In genomic region chr16:56998352-56998751, GRCh38 we compare ENCODE assay signal across 20 cellular contexts. TPM values are rescaled to one million over a fixed set of nuclear protein-coding genes. Genes with fewer than 3 reads are reported as not detected.
DNase-seq lines count a peak whose midpoint lies in the region; ATAC-seq, FAIRE-seq and TF ChIP-seq lines count a peak whose summit lies in the region.
"Had no signal": no experiment of that assay in that cellular context is flagged by ENCODE, and none has a peak within 500 bp of the region (broad histone marks: within the 10 kb centered on the region; RNA-seq: fewer than 3 reads in every experiment).

No MANE protein-coding gene starts in this region.

- H3K27ac Mint-ChIP-seq in activated CD8-positive, alpha-beta T cell treated with anti-CD3 and anti-CD28 coated beads for 36 hours, result peak overlapping the region; percentile 99
- H3K27ac Mint-ChIP-seq in activated CD8-positive, alpha-beta T cell treated with anti-CD3 and anti-CD28 coated beads, Interleukin-2, amount 10 ng/mL, durations not matched to agents 7 days and 5 days, result no peak overlapping the region
- H3K27ac Mint-ChIP-seq in HFFc6, result peak overlapping the region; percentile 99; the same call in 1 of the 2 replicates

- H3K27me3 ChIP-seq in K562 (ENCODE audit: control insufficient read depth in 2 of 2, insufficient read depth in 2 of 2, low read length in 2 of 2), result peaks cover 10 to 35% of the 10 kb centered on the region in 2 experiments; a peak in 4 of 5 replicates
- H3K27me3 ChIP-seq in spleen (replicated peaks in 1 of 7), result no peaks in the 10 kb centered on the region
- H3K27me3 ChIP-seq: gastroesophageal sphincter, tibial artery had no signal

- H3K27ac ChIP-seq in K562 (ENCODE audit: extremely low read depth, low read depth, low read length), result no peak overlapping the region
- peak overlapping the region in 6 of 8 donors; percentile 36 to 91 (median 78) for H3K27ac ChIP-seq in spleen
- H3K27ac ChIP-seq: SK-N-MC had no signal

- H3K9me3 Mint-ChIP-seq in activated CD8-positive, alpha-beta T cell treated with anti-CD3 and anti-CD28 coated beads for 36 hours, result peaks cover 4% of the 10 kb centered on the region
- H3K9me3 Mint-ChIP-seq in activated CD8-positive, alpha-beta T cell treated with anti-CD3 and anti-CD28 coated beads, Interleukin-2, amount 10 ng/mL, durations not matched to agents 7 days and 5 days (ENCODE audit: insufficient read depth), result no peaks in the 10 kb centered on the region
- no peaks in the 10 kb centered on the region for H3K9me3 Mint-ChIP-seq in HFFc6

- POLR2A ChIA-PET in activated CD8-positive, alpha-beta T cell treated with anti-CD3 and anti-CD28 coated beads for 36 hours (lab: Charles Lee), result interaction anchor here (1.0 to 21.4 kb wide), 9 partner anchors 8 to 88 kb away, joined by 3 to 367 read pairs (median 7); partner anchors contain the start of gene NLRC5
- POLR2A ChIA-PET in activated CD8-positive, alpha-beta T cell treated with anti-CD3 and anti-CD28 coated beads, Interleukin-2, amount 10 ng/mL, durations not matched to agents 7 days and 5 days (lab: Charles Lee), result interaction anchor here (0.6 to 7.6 kb wide), 4 partner anchors 9 to 24 kb away, joined by 3 to 58 read pairs (median 22); partner anchors contain the start of gene NLRC5
- POLR2A ChIA-PET in K562 (lab: Yijun Ruan, JAX), result interaction anchor here (0.5 kb wide), 1 partner anchor 34 kb away, joined by 3 read pairs; no protein-coding TSS in a partner anchor

- no peak for FAIRE-seq in K562 (lab: Jason Lieb, UNC)
- FAIRE-seq: colon, H54 had no signal

- H3K79me2 ChIP-seq in K562 (ENCODE audit: control insufficient read depth, insufficient read depth, low read length), result no peaks in the 10 kb centered on the region

- TF ChIP-seq RAD21 in K562 (CRISPR knock-in tag; conservative IDR thresholded peaks at IDR 0.05 in 1 of 2, IDR thresholded peaks at IDR 0.05 in 1 of 2), result no peak

- no peak overlapping the region for H3K4me2 ChIP-seq in K562 (ENCODE audit: insufficient read depth, low read length)

- intact Hi-C loops in activated CD8-positive, alpha-beta T cell treated with anti-CD3 and anti-CD28 coated beads for 36 hours (cut with micrococcal nuclease), result no loop called here
- intact Hi-C loops in K562 (cut with micrococcal nuclease) (no loop called here), spleen (cut with DNase I; ENCODE audit: low total_unique reads) (no loop called here), left colon (cut with DNase I, micrococcal nuclease) (no loop called here)

- no peak for TF ChIP-seq POLR2A in K562 (conservative IDR thresholded peaks at IDR 0.05)
- TF ChIP-seq POLR2A in spleen (IDR thresholded peaks at IDR 0.05), result no peak

- H3K4me3 ChIP-seq in K562 (no peak overlapping the region), spleen (no peak overlapping the region)
- H3K4me3 ChIP-seq: gastroesophageal sphincter, lung, SK-N-MC, tibial artery had no signal

- no peaks in the 10 kb centered on the region for H3K9me1 ChIP-seq in K562 (ENCODE audit: control insufficient read depth, insufficient read depth, low read length)

- no peak for DNase-seq in activated CD8-positive, alpha-beta T cell treated with anti-CD3 and anti-CD28 coated beads for 36 hours
- no peak for DNase-seq in activated CD8-positive, alpha-beta T cell treated with anti-CD3 and anti-CD28 coated beads, Interleukin-2, amount 10 ng/mL, durations not matched to agents 7 days and 5 days
- no peak for DNase-seq in HFFc6
- no peak for DNase-seq in K562 (ENCODE audit: extremely low read depth in 1 of 4, low spot score in 3 of 4)
- DNase-seq in spleen, result no peak
- DNase-seq in ureter (ENCODE audit: low spot score), result no peak
- no peak for DNase-seq in left colon
- no peak for DNase-seq in NCI-H187 (lab: John Stamatoyannopoulos, UW)
- DNase-seq: amygdala; NCI-H2029; retina; stimulated activated CD4-positive, alpha-beta T cell treated with anti-CD3 and anti-CD28 coated beads, Interleukin-2, amount 100 ng/mL, for 24 hours; tibial artery had no signal

- TF ChIP-seq EP300 in K562 (IDR thresholded peaks at IDR 0.05; ENCODE audit: low read length), result no peak

- CTCF ChIA-PET in activated CD8-positive, alpha-beta T cell treated with anti-CD3 and anti-CD28 coated beads for 36 hours (lab: Charles Lee), result interaction anchor here (2.9 kb wide), 1 partner anchor 34 kb away, joined by 20 read pairs; no protein-coding TSS in a partner anchor
- CTCF ChIA-PET in activated CD8-positive, alpha-beta T cell treated with anti-CD3 and anti-CD28 coated beads, Interleukin-2, amount 10 ng/mL, durations not matched to agents 7 days and 5 days (lab: Charles Lee), result interaction anchor here (0.7 to 1.4 kb wide), 4 partner anchors 9 to 43 kb away, joined by 3 to 7 read pairs (median 4); no protein-coding TSS in a partner anchor
- CTCF ChIA-PET in K562 (lab: Yijun Ruan, JAX; ENCODE audit: low intra/inter-chr PET ratio), result no interaction called here

- H2AFZ ChIP-seq in K562 (ENCODE audit: low read depth, low read length), result no peak overlapping the region

- in situ Hi-C loops in K562 (cut with MboI), result no loop called here

- no TSS peak for BruUV-seq in K562 (replicated peaks; lab: Mats Ljungman, UMichigan)

- no peak for TF ChIP-seq CTCF in activated CD8-positive, alpha-beta T cell treated with anti-CD3 and anti-CD28 coated beads for 36 hours (IDR thresholded peaks at IDR 0.05)
- TF ChIP-seq CTCF in HFFc6 (IDR thresholded peaks at IDR 0.05), result no peak
- no peak for TF ChIP-seq CTCF in K562 (IDR thresholded peaks at IDR 0.05 in 2 of 3, conservative IDR thresholded peaks at IDR 0.05 in 1 of 3; ENCODE audit: insufficient read depth in 2 of 3, low read depth in 1 of 3, low read length in 3 of 3)
- TF ChIP-seq CTCF in spleen (IDR thresholded peaks at IDR 0.05 in 8 of 11, conservative IDR thresholded peaks at IDR 0.05 in 3 of 11), result no peak

- 0 out of 2 replicates have a peak, but pooled peaks cover 4% of the 10 kb centered on the region for H4K20me1 ChIP-seq in K562 (replicated peaks; ENCODE audit: control insufficient read depth, insufficient read depth, low read length)

- H3K9ac ChIP-seq in K562 (ENCODE audit: insufficient read depth in 1 of 2, low read depth in 2 of 2, low read length in 2 of 2), result no peak overlapping the region

- H3K4me3 Mint-ChIP-seq in activated CD8-positive, alpha-beta T cell treated with anti-CD3 and anti-CD28 coated beads for 36 hours, result peak overlapping the region; percentile 51
- H3K4me3 Mint-ChIP-seq in activated CD8-positive, alpha-beta T cell treated with anti-CD3 and anti-CD28 coated beads, Interleukin-2, amount 10 ng/mL, durations not matched to agents 7 days and 5 days, result no peak overlapping the region
- no peak overlapping the region for H3K4me3 Mint-ChIP-seq in HFFc6

- ATAC-seq in activated CD8-positive, alpha-beta T cell treated with anti-CD3 and anti-CD28 coated beads for 36 hours, result no peak
- no peak for ATAC-seq in activated CD8-positive, alpha-beta T cell treated with anti-CD3 and anti-CD28 coated beads, Interleukin-2, amount 10 ng/mL, durations not matched to agents 7 days and 5 days
- no peak for ATAC-seq in K562
- no peak for ATAC-seq in left colon
- ATAC-seq: gastroesophageal sphincter had no signal

- WGBS in K562 (ENCODE audit: insufficient coverage, low coverage, missing lambda C conversion rate), result 0% methylated on average over 3 of the region's 3 CpGs
- 81 to 92% (median 90%) methylated on average over 3 of the region's 3 CpGs for WGBS in spleen, 5 donors

- H3K9me3 ChIP-seq in K562 (replicated peaks; ENCODE audit: control insufficient read depth, insufficient read depth, low read depth, low read length) (no peaks in the 10 kb centered on the region), spleen (no peaks in the 10 kb centered on the region)
- H3K9me3 ChIP-seq: Caco-2, gastroesophageal sphincter, tibial artery had no signal

- no peaks in the 10 kb centered on the region for H3K27me3 Mint-ChIP-seq in activated CD8-positive, alpha-beta T cell treated with anti-CD3 and anti-CD28 coated beads for 36 hours
- H3K27me3 Mint-ChIP-seq in activated CD8-positive, alpha-beta T cell treated with anti-CD3 and anti-CD28 coated beads, Interleukin-2, amount 10 ng/mL, durations not matched to agents 7 days and 5 days (ENCODE audit: low read depth), result no peaks in the 10 kb centered on the region
- peaks cover 5% of the 10 kb centered on the region for H3K27me3 Mint-ChIP-seq in HFFc6 (ENCODE audit: insufficient read depth)

- peaks cover 92% of the 10 kb centered on the region for H3K4me1 Mint-ChIP-seq in activated CD8-positive, alpha-beta T cell treated with anti-CD3 and anti-CD28 coated beads for 36 hours (ENCODE audit: low read depth)
- peaks cover 94% of the 10 kb centered on the region for H3K4me1 Mint-ChIP-seq in activated CD8-positive, alpha-beta T cell treated with anti-CD3 and anti-CD28 coated beads, Interleukin-2, amount 10 ng/mL, durations not matched to agents 7 days and 5 days (ENCODE audit: low read depth)
- peaks cover 52% of the 10 kb centered on the region for H3K4me1 Mint-ChIP-seq in HFFc6 (ENCODE audit: low read depth)

- peaks cover 61% of the 10 kb centered on the region for H3K36me3 Mint-ChIP-seq in activated CD8-positive, alpha-beta T cell treated with anti-CD3 and anti-CD28 coated beads for 36 hours (ENCODE audit: low read depth)
- peaks cover 81% of the 10 kb centered on the region for H3K36me3 Mint-ChIP-seq in activated CD8-positive, alpha-beta T cell treated with anti-CD3 and anti-CD28 coated beads, Interleukin-2, amount 10 ng/mL, durations not matched to agents 7 days and 5 days (ENCODE audit: low read depth)
- H3K36me3 Mint-ChIP-seq in HFFc6 (ENCODE audit: low read depth), result peaks cover 22% of the 10 kb centered on the region

- H3K36me3 ChIP-seq in K562 (ENCODE audit: control insufficient read depth, insufficient read depth, low read length) (no peaks in the 10 kb centered on the region), spleen (peaks cover 0 to 81% (median 6%) of the 10 kb centered on the region in 6 donors)
- H3K36me3 ChIP-seq: gastroesophageal sphincter, tibial artery had no signal

- H3K4me1 ChIP-seq in K562 (replicated peaks in 1 of 2; ENCODE audit: control insufficient read depth in 2 of 2, insufficient read depth in 2 of 2, low read length in 2 of 2) (no peaks in the 10 kb centered on the region), spleen (peaks cover 52 to 99% (median 87%) of the 10 kb centered on the region in 6 donors)
- H3K4me1 ChIP-seq: Caco-2 had no signal

RNA-seq across cellular contexts. Expression of gene NLRC5, which starts 9.0 kb away (rescaled TPM):
- total RNA-seq in activated CD8-positive, alpha-beta T cell treated with anti-CD3 and anti-CD28 coated beads for 36 hours, result 100 to 1,000 TPM; 135 to 153 TPM
- 100 to 1,000 TPM; 280 to 291 TPM for total RNA-seq in activated CD8-positive, alpha-beta T cell treated with anti-CD3 and anti-CD28 coated beads, Interleukin-2, amount 10 ng/mL, durations not matched to agents 7 days and 5 days
- 10 to 100 TPM; 18.2 to 26.2 (median 21.7) TPM for total RNA-seq in HFFc6 (2021; fragmentation: NEBNext Ultra II Directional; extraction: Animal tissue kit (Norgen Biotek cat#: 25700))
- 0.30 TPM in 1 of 2 replicates, not detected in the other for total RNA-seq in K562 (2011; cell fraction: chromatin; rRNA removed; ENCODE audit: low replicate concordance)
- total RNA-seq in K562 (2011; cell fraction: nucleolus; rRNA removed), result 0.26 and 1.0 TPM in 2 replicates
- not detected in 2 replicates for total RNA-seq in K562 (2011; cell fraction: nucleoplasm; rRNA removed)
- total RNA-seq in K562 (2014; rRNA removed) (0.59 TPM in 1 of 2 replicates, not detected in the other), K562 (2014; rRNA removed; fragmentation: Illumina TruSeq; extraction: Trizol) (0.06 TPM in 1 of 2 replicates, not detected in the other), K562 (2015; rRNA removed; fragmentation: Illumina TruSeq; extraction: Trizol) (not detected in 2 replicates), K562 (2021) (0.71 and 0.89 TPM in 2 replicates), spleen (100 to 1,000 TPM; 206 to 401 (median 237) TPM), ureter (50.1 TPM), left colon (100 to 1,000 TPM in 1 of 2 donors, 10 to 100 TPM in 1; 57.7 to 125 TPM)
- polyA plus RNA-seq in K562 (2011; rRNA removed) (0.26 TPM in 1 of 2 replicates, not detected in the other), K562 (2014; fragmentation: Illumina TruSeq; extraction: Trizol) (not detected in 2 replicates), K562 (2014; fragmentation: Nextera tagmentation; extraction: Ambion mirVana) (not detected), K562 (2014; rRNA removed) (not detected in 2 replicates), spleen (100 to 1,000 TPM in 2 of 3 donors, 10 to 100 TPM in 1; 52.0 to 175 (median 161) TPM)
- 0.03 TPM in 1 of 2 replicates, not detected in the other for polyA plus RNA-seq in K562 (2011; cell fraction: cytosol; rRNA removed)
- 0.11 and 0.18 TPM in 2 replicates for polyA plus RNA-seq in K562 (2011; cell fraction: nucleus; rRNA removed)
- polyA plus RNA-seq in K562 (2012), result 0.12 and 0.29 TPM in 2 replicates
- polyA minus RNA-seq in K562 (2011; rRNA and poly(A)+ RNA removed), result 0.42 TPM in 1 of 2 replicates, not detected in the other
- 1.2 TPM in 1 of 2 replicates, not detected in the other for polyA minus RNA-seq in K562 (2011; cell fraction: cytosol; rRNA and poly(A)+ RNA removed)
- 0.94 TPM in 1 of 2 replicates, not detected in the other for polyA minus RNA-seq in K562 (2011; cell fraction: nucleus; rRNA and poly(A)+ RNA removed)
- polyA plus RNA-seq: neural cell had no signal

RNA-seq across cellular contexts. Expression of gene CETP, which starts 36.6 kb away (rescaled TPM):
- not detected for total RNA-seq in activated CD8-positive, alpha-beta T cell treated with anti-CD3 and anti-CD28 coated beads for 36 hours
- total RNA-seq in activated CD8-positive, alpha-beta T cell treated with anti-CD3 and anti-CD28 coated beads, Interleukin-2, amount 10 ng/mL, durations not matched to agents 7 days and 5 days, result not detected
- not detected for total RNA-seq in HFFc6 (2021; fragmentation: NEBNext Ultra II Directional; extraction: Animal tissue kit (Norgen Biotek cat#: 25700))
- 0.37 TPM in 1 of 2 replicates, not detected in the other for total RNA-seq in K562 (2011; cell fraction: chromatin; rRNA removed; ENCODE audit: low replicate concordance)
- 0.17 TPM in 1 of 2 replicates, not detected in the other for total RNA-seq in K562 (2011; cell fraction: nucleolus; rRNA removed)
- not detected in 2 replicates for total RNA-seq in K562 (2011; cell fraction: nucleoplasm; rRNA removed)
- not detected in 2 replicates for total RNA-seq in K562 (2014; rRNA removed)
- total RNA-seq in K562 (2014; rRNA removed; fragmentation: Illumina TruSeq; extraction: Trizol), result not detected in 2 replicates
- not detected in 2 replicates for total RNA-seq in K562 (2015; rRNA removed; fragmentation: Illumina TruSeq; extraction: Trizol)
- total RNA-seq in K562 (2021), result not detected in 2 replicates
- 0.05 TPM in 1 of 2 replicates, not detected in the other for polyA plus RNA-seq in K562 (2011; rRNA removed)
- 0.06 TPM in 1 of 2 replicates, not detected in the other for polyA plus RNA-seq in K562 (2011; cell fraction: cytosol; rRNA removed)
- polyA plus RNA-seq in K562 (2011; cell fraction: nucleus; rRNA removed), result 0.06 and 0.30 TPM in 2 replicates
- polyA plus RNA-seq in K562 (2012), result 0.06 TPM in 1 of 2 replicates, not detected in the other
- polyA plus RNA-seq in K562 (2014; fragmentation: Illumina TruSeq; extraction: Trizol), result not detected in 2 replicates
- polyA plus RNA-seq in K562 (2014; fragmentation: Nextera tagmentation; extraction: Ambion mirVana), result under 1 TPM in 1 of 2 experiments, not detected in 1; 0.07 TPM
- polyA plus RNA-seq in K562 (2014; rRNA removed), result 0.11 TPM in 1 of 2 replicates, not detected in the other
- polyA minus RNA-seq in K562 (2011; rRNA and poly(A)+ RNA removed), result not detected in 2 replicates
- not detected in 2 replicates for polyA minus RNA-seq in K562 (2011; cell fraction: cytosol; rRNA and poly(A)+ RNA removed)
- polyA minus RNA-seq in K562 (2011; cell fraction: nucleus; rRNA and poly(A)+ RNA removed), result not detected in 2 replicates
- 10 to 100 TPM; 15.4 to 73.8 (median 34.5) TPM for total RNA-seq in spleen
- polyA plus RNA-seq in spleen, result 10 to 100 TPM in 1 of 3 donors, 1 to 10 TPM in 2; 7.6 to 13.8 (median 9.8) TPM
- total RNA-seq in ureter, result 0.42 TPM
- under 1 TPM in 1 of 2 donors, not detected in 1; 0.28 TPM for total RNA-seq in left colon
- total RNA-seq: Caco-2 had no signal
- polyA plus RNA-seq: neural cell had no signal

Comparison
In these comparisons a context has a peak if more than half of its experiments do, and no peak if none do; other contexts are left out.
1. RNA of gene NLRC5, which starts 9.0 kb away (total RNA-seq): 280 to 291 TPM in activated CD8-positive, alpha-beta T cell treated with anti-CD3 and anti-CD28 coated beads, Interleukin-2, amount 10 ng/mL, durations not matched to agents 7 days and 5 days, 206 to 401 TPM in spleen, 135 to 153 TPM in activated CD8-positive, alpha-beta T cell treated with anti-CD3 and anti-CD28 coated beads for 36 hours, 57.7 to 125 TPM in left colon, 50.1 TPM in ureter (single experiment) and 18.2 to 26.2 TPM in HFFc6; 0.06 to 1.0 TPM in K562; every median in the first group is over 4 times any median in the second.
2. RNA of gene CETP, which starts 36.6 kb away (total RNA-seq): 15.4 to 73.8 TPM in spleen; 0.42 TPM in ureter (single experiment), 0.28 TPM in left colon, not detected in activated CD8-positive, alpha-beta T cell treated with anti-CD3 and anti-CD28 coated beads, Interleukin-2, amount 10 ng/mL, durations not matched to agents 7 days and 5 days, not detected in HFFc6, not detected in activated CD8-positive, alpha-beta T cell treated with anti-CD3 and anti-CD28 coated beads for 36 hours and 0.17 to 0.37 TPM in K562; every median in the first group is over 10 times any median in the second.